8 cellular contexts compared by ENCODE assay signal in genomic region chr1:158506369-158506987, GRCh38. TPM values are rescaled to one million over a fixed set of nuclear protein-coding genes. Genes with fewer than 3 reads are reported as not detected.
A peak's percentile ranks its signal among the peaks of the same experiment; 100 is the strongest.
DNase-seq lines count a peak whose midpoint lies in the region; ATAC-seq, FAIRE-seq and TF ChIP-seq lines count a peak whose summit lies in the region.

No MANE protein-coding gene starts in this region.

- no peak overlapping the region for H2BK120ac ChIP-seq in mesenchymal stem cell (ENCODE audit: low read depth, low read length)

- no peak overlapping the region for H3K4ac ChIP-seq in mesenchymal stem cell (ENCODE audit: low read depth in 1 of 2, low read length in 2 of 2)

- no peak for ATAC-seq in GM19455 (IDR thresholded peaks at IDR 0.05; ENCODE audit: unreplicated experiment)

- H3K27ac ChIP-seq in mesenchymal stem cell (ENCODE audit: low read length, poor library complexity, severe bottlenecking): no peak overlapping the region

- no peak overlapping the region for H2BK15ac ChIP-seq in mesenchymal stem cell (ENCODE audit: low read depth, poor library complexity, severe bottlenecking)

- no peak for DNase-seq in AG04449 (ENCODE audit: low read depth, low spot score)
- DNase-seq in GM18507 (ENCODE audit: extremely low spot score, insufficient read length, low read depth): no peak
- DNase-seq in RPMI8226: peak; percentile 31
- DNase-seq in astrocyte of the cerebellum (ENCODE audit: low read depth): no peak
- DNase-seq in mesenchymal stem cell: peak; percentile 23
- DNase-seq in NCI-H748 (lab: John Stamatoyannopoulos, UW; ENCODE audit: unreplicated experiment): no peak
- no peak for DNase-seq in cortex of kidney (lab: John Stamatoyannopoulos, UW)

- H2BK5ac ChIP-seq in mesenchymal stem cell (ENCODE audit: low read depth, low read length, poor library complexity, severe bottlenecking): no peak overlapping the region

- POLR2A ChIA-PET in AG04449 (lab: Yijun Ruan, JAX): no interaction called here

- no peaks in the 10 kb centered on the region for H3K9me3 ChIP-seq in mesenchymal stem cell (ENCODE audit: control insufficient read depth, low read length)

- H2BK12ac ChIP-seq in mesenchymal stem cell (ENCODE audit: low read length in 2 of 2): no peak overlapping the region

- TF ChIP-seq CTCF in AG04449 (IDR thresholded peaks at IDR 0.05; ENCODE audit: insufficient read depth, low read length, missing control alignments) (peak; percentile 14), astrocyte of the cerebellum (IDR thresholded peaks at IDR 0.05; ENCODE audit: low read depth, low read length, missing control alignments) (peak; percentile 15)

- no peak overlapping the region for H4K8ac ChIP-seq in mesenchymal stem cell (ENCODE audit: low read length)

- 62% methylated on average over 1 of the region's 1 CpG for WGBS in mesenchymal stem cell

- CTCF ChIA-PET in AG04449 (lab: Yijun Ruan, JAX): interaction anchor here (0.5 to 1.2 kb wide), 2 partner anchors 18 to 566 kb away, joined by 3 read pairs; no protein-coding TSS in a partner anchor

- H3K9ac ChIP-seq in mesenchymal stem cell (ENCODE audit: low read length): no peak overlapping the region

- peaks cover 0 to 5% of the 10 kb centered on the region in 2 experiments for H3K27me3 ChIP-seq in mesenchymal stem cell (ENCODE audit: control insufficient read depth in 1 of 2, insufficient read depth in 1 of 2, low read length in 2 of 2)

- H3K23ac ChIP-seq in mesenchymal stem cell (ENCODE audit: low read length in 2 of 2): no peak overlapping the region

- no peaks in the 10 kb centered on the region for H3K36me3 ChIP-seq in mesenchymal stem cell (ENCODE audit: control insufficient read depth in 1 of 2, insufficient read depth in 2 of 2, low read depth in 1 of 2, low read length in 2 of 2)

- peak; percentile 65 for FAIRE-seq in GM18507 (lab: Jason Lieb, UNC)

- H3K4me3 ChIP-seq in AG04449 (ENCODE audit: low read depth, low read length) (no peak overlapping the region), astrocyte of the cerebellum (ENCODE audit: low read depth, low read length) (no peak overlapping the region), mesenchymal stem cell (ENCODE audit: insufficient read depth in 1 of 2, low read depth in 1 of 2, low read length in 2 of 2) (no peak overlapping the region)

- H2AK5ac ChIP-seq in mesenchymal stem cell (ENCODE audit: low read length, severe bottlenecking): no peak overlapping the region

- H3K4me2 ChIP-seq in mesenchymal stem cell (ENCODE audit: low read length, poor library complexity, severe bottlenecking): no peak overlapping the region

- H2AFZ ChIP-seq in mesenchymal stem cell (ENCODE audit: low read depth, low read length): no peak overlapping the region

- H4K91ac ChIP-seq in mesenchymal stem cell (ENCODE audit: low read length): no peak overlapping the region

- H3K4me1 ChIP-seq in mesenchymal stem cell (ENCODE audit: control insufficient read depth, insufficient read depth, low read depth, low read length): no peaks in the 10 kb centered on the region

- no peak overlapping the region for H3K14ac ChIP-seq in mesenchymal stem cell (ENCODE audit: low read length in 2 of 2)

- no peak overlapping the region for H3K18ac ChIP-seq in mesenchymal stem cell (ENCODE audit: low read depth in 1 of 2, low read length in 2 of 2)

- no peaks in the 10 kb centered on the region for H3K79me1 ChIP-seq in mesenchymal stem cell (replicated peaks; ENCODE audit: low read length, poor library complexity, severe bottlenecking)

- in situ Hi-C loops in astrocyte of the cerebellum (cut with HindIII; ENCODE audit: low sequenced_read_pairs): no loop called here

RNA-seq across cellular contexts. Expression of gene OR10R2, which starts 34.5 kb away (rescaled TPM):
- not detected for polyA plus RNA-seq in mesenchymal stem cell (2013, experiment 1 of 2)
- not detected for polyA plus RNA-seq in mesenchymal stem cell (2013, experiment 2 of 2)

RNA-seq across cellular contexts. Expression of gene OR10K1, which starts 44.8 kb away (rescaled TPM):
- not detected for polyA plus RNA-seq in mesenchymal stem cell (2013, experiment 1 of 2)
- not detected for polyA plus RNA-seq in mesenchymal stem cell (2013, experiment 2 of 2)

RNA-seq across cellular contexts. Expression of gene OR6Y1, which starts 47.7 kb away (rescaled TPM):
- polyA plus RNA-seq in mesenchymal stem cell (2013, experiment 1 of 2): not detected
- polyA plus RNA-seq in mesenchymal stem cell (2013, experiment 2 of 2): not detected

Comparison
In these comparisons a context has a peak if more than half of its experiments do, and no peak if none do; other contexts are left out.
1. DNase-seq: peak in RPMI8226 (single experiment) and mesenchymal stem cell (single experiment); none in AG04449 (single experiment), GM18507 (single experiment), astrocyte of the cerebellum (single experiment), NCI-H748 (single experiment) and cortex of kidney (single experiment).